Comparison of ENCODE assay signal across 21 cellular contexts in genomic region chr19:44660081-44660480, GRCh38. TPM values are rescaled to one million over a fixed set of nuclear protein-coding genes. Genes with fewer than 3 reads are reported as not detected.
DNase-seq lines count a peak whose midpoint lies in the region; ATAC-seq, FAIRE-seq and TF ChIP-seq lines count a peak whose summit lies in the region.
"Had no signal": no experiment of that assay in that cellular context is flagged by ENCODE, and none has a peak within 500 bp of the region (broad histone marks: within the 10 kb centered on the region; RNA-seq: fewer than 3 reads in every experiment).

No MANE protein-coding gene starts in this region.

- TF ChIP-seq CTCF in A549 (IDR thresholded peaks at IDR 0.05) = no peak
- no peak for TF ChIP-seq CTCF in RWPE1 (conservative IDR thresholded peaks at IDR 0.05; ENCODE audit: low read depth)
- TF ChIP-seq CTCF in hepatocyte (IDR thresholded peaks at IDR 0.05; ENCODE audit: poor library complexity) = no peak

- intact Hi-C loops in left ventricle myocardium superior (cut with micrococcal nuclease) = no loop called here

- H3K9me3 ChIP-seq in A549 (no peaks in the 10 kb centered on the region), hepatocyte (ENCODE audit: low read depth) (no peaks in the 10 kb centered on the region), T-helper 17 cell (ENCODE audit: control insufficient read depth, low read length, poor library complexity, severe bottlenecking) (no peaks in the 10 kb centered on the region)
- H3K9me3 ChIP-seq: BE2C, SJCRH30 had no signal

- no peak overlapping the region for H3K4me3 Mint-ChIP-seq in T-helper 17 cell
- H3K4me3 Mint-ChIP-seq: CD4-positive, alpha-beta T cell had no signal

- H3K27ac Mint-ChIP-seq in T-helper 17 cell = no peak overlapping the region
- H3K27ac Mint-ChIP-seq: CD4-positive, alpha-beta T cell had no signal

- no peak overlapping the region for H2AFZ ChIP-seq in hepatocyte

- no peaks in the 10 kb centered on the region for H4K20me1 ChIP-seq in hepatocyte (ENCODE audit: insufficient read depth, poor library complexity, severe bottlenecking)

- POLR2A ChIA-PET in A549 (lab: Yijun Ruan, JAX) = interaction anchor here (1.7 kb wide), 1 partner anchor 16 kb away, joined by 4 read pairs; the partner anchor contains the start of gene PVR
- POLR2A ChIA-PET in RWPE1 (lab: Yijun Ruan, JAX; ENCODE audit: low non-redundant PET) = no interaction called here

- no peaks in the 10 kb centered on the region for H3K36me3 Mint-ChIP-seq in T-helper 17 cell (ENCODE audit: low read depth)

- peaks cover 10% of the 10 kb centered on the region for H3K4me1 Mint-ChIP-seq in T-helper 17 cell

- H3K9me2 ChIP-seq in hepatocyte (replicated peaks; ENCODE audit: insufficient read depth) = no peaks in the 10 kb centered on the region

- no peaks in the 10 kb centered on the region for H3K79me2 ChIP-seq in hepatocyte

- no peak overlapping the region for H3K4me2 ChIP-seq in A549
- no peak overlapping the region for H3K4me2 ChIP-seq in hepatocyte

- H3K27me3 Mint-ChIP-seq in T-helper 17 cell = no peaks in the 10 kb centered on the region
- H3K27me3 Mint-ChIP-seq: CD4-positive, alpha-beta T cell had no signal

- no peak for TF ChIP-seq POLR2A in A549 (IDR thresholded peaks at IDR 0.05; ENCODE audit: low read length)

- H3K27ac ChIP-seq in A549 = peak overlapping the region in 1 of 2 experiments; percentile 77; a peak in 2 of 6 replicates
- peak overlapping the region; percentile 12; the same call in 1 of the 2 replicates for H3K27ac ChIP-seq in RWPE1
- H3K27ac ChIP-seq in hepatocyte = peak overlapping the region; percentile 4
- H3K27ac ChIP-seq: 22Rv1, SJCRH30 had no signal

- DNase-seq in A549 (ENCODE audit: low read depth in 1 of 2, low spot score in 1 of 2) (no peak), RWPE1 (ENCODE audit: low spot score) (no peak), hepatocyte (ENCODE audit: low spot score) (no peak), left ventricle myocardium superior (no peak), T-helper 17 cell (no peak)
- DNase-seq: BE2C; CD4-positive, alpha-beta T cell; DMS79 treated with DMSO at 0.1 percent for 48 hours; HCEC 1CT; KBM-7; MV-4-11; NCI-H1417; NCI-H1930; NCI-H2171 treated with DMSO at 0.1 percent for 48 hours; NCI-H748 treated with DMSO at 0.1 percent for 48 hours; OCI-M1; SJCRH30 had no signal

- H3K4me3 ChIP-seq in A549 (no peak overlapping the region), hepatocyte (no peak overlapping the region)
- H3K4me3 ChIP-seq: SJCRH30 had no signal

- H3K27me3 ChIP-seq in hepatocyte = no peaks in the 10 kb centered on the region
- H3K27me3 ChIP-seq: BE2C, SJCRH30 had no signal

- no peaks in the 10 kb centered on the region for H3K36me3 ChIP-seq in hepatocyte (replicated peaks; ENCODE audit: insufficient read depth, low read depth)

- 54% methylated on average over 4 of the region's 4 CpGs for WGBS in A549 (ENCODE audit: missing lambda C conversion rate)
- WGBS in hepatocyte (ENCODE audit: low lambda C conversion rate, missing lambda C conversion rate) = 87% methylated on average over 4 of the region's 4 CpGs

- TF ChIP-seq EP300 in A549 (IDR thresholded peaks at IDR 0.05) = no peak

- no peak for ATAC-seq in A549
- no peak for ATAC-seq in left ventricle myocardium superior
- ATAC-seq in T-helper 17 cell = no peak
- ATAC-seq in HG02870 (IDR thresholded peaks at IDR 0.05; ENCODE audit: unreplicated experiment) = no peak

- H3K4me1 ChIP-seq in A549 (peaks cover 30% of the 10 kb centered on the region), hepatocyte (ENCODE audit: insufficient read depth) (no peaks in the 10 kb centered on the region)
- H3K4me1 ChIP-seq: BE2C had no signal

- CTCF ChIA-PET in A549 (lab: Yijun Ruan, JAX) = interaction anchor here (0.7 to 13.8 kb wide), 13 partner anchors 16 to 111 kb away, joined by 3 to 180 read pairs (median 6); partner anchors contain the start of genes CEACAM19 and PVR
- CTCF ChIA-PET in RWPE1 (lab: Yijun Ruan, JAX) = no interaction called here

- FAIRE-seq in A549 (lab: Jason Lieb, UNC) = no peak

- TF ChIP-seq RAD21 in A549 (conservative IDR thresholded peaks at IDR 0.05 in 1 of 2, IDR thresholded peaks at IDR 0.05 in 1 of 2) = no peak

TF ChIP-seq in A549, 52 proteins besides CTCF, POLR2A, EP300 and RAD21:
- TF ChIP-seq JUN (IDR thresholded peaks at IDR 0.05) (peak in 1 of 2 experiments; percentile 7; a peak in 1 of 5 replicates), BCL3 (IDR thresholded peaks at IDR 0.05) (no peak), FOSL2 (IDR thresholded peaks at IDR 0.05) (no peak), FOSL2 (CRISPR knock-in tag; IDR thresholded peaks at IDR 0.05) (peak; percentile 35; the same call in 1 of the 2 replicates)

RNA-seq across cellular contexts. Expression of gene CEACAM19, which starts 11.2 kb away (rescaled TPM):
- 8.2 and 13.7 TPM in 2 replicates for polyA plus RNA-seq in A549 (2011; rRNA removed)
- 10.0 and 12.3 TPM in 2 replicates for polyA plus RNA-seq in A549 (2012; cell fraction: cytosol; rRNA removed)
- polyA plus RNA-seq in A549 (2012; cell fraction: nucleus; rRNA removed) = 75.3 and 87.9 TPM in 2 replicates
- 7.2 to 10.3 TPM (median 9.7 TPM) in 3 replicates for polyA plus RNA-seq in A549 (2017; fragmentation: RNase III; extraction: RNeasy Plus Mini Kit Qiagen cat#74134 plus additional on column Dnase treatment)
- polyA minus RNA-seq in A549 (2011; rRNA and poly(A)+ RNA removed) = 13.7 and 14.9 TPM in 2 replicates
- total RNA-seq in hepatocyte = 2.8 and 5.1 TPM in 2 replicates
- 4.9 and 5.6 TPM in 2 replicates for polyA plus RNA-seq in hepatocyte
- 4.2 TPM for total RNA-seq in left ventricle myocardium superior
- under 1 TPM; 0.27 to 0.39 TPM for total RNA-seq in T-helper 17 cell

RNA-seq across cellular contexts. Expression of gene PVR, which starts 16.4 kb away (rescaled TPM):
- polyA plus RNA-seq in A549 (2011; rRNA removed) (108 and 110 TPM in 2 replicates), A549 (2017; fragmentation: RNase III; extraction: RNeasy Plus Mini Kit Qiagen cat#74134 plus additional on column Dnase treatment) (86.2 to 98.1 TPM (median 90.3 TPM) in 3 replicates), hepatocyte (76.4 and 85.6 TPM in 2 replicates)
- 103 and 142 TPM in 2 replicates for polyA plus RNA-seq in A549 (2012; cell fraction: cytosol; rRNA removed)
- 163 and 226 TPM in 2 replicates for polyA plus RNA-seq in A549 (2012; cell fraction: nucleus; rRNA removed)
- 145 and 164 TPM in 2 replicates for polyA minus RNA-seq in A549 (2011; rRNA and poly(A)+ RNA removed)
- total RNA-seq in hepatocyte (123 and 124 TPM in 2 replicates), left ventricle myocardium superior (40.7 TPM), T-helper 17 cell (under 1 TPM; 0.70 to 0.94 TPM)

RNA-seq across cellular contexts. Expression of gene CEACAM16, which starts 38.9 kb away (rescaled TPM):
- polyA plus RNA-seq in A549 (2011; rRNA removed) = not detected in 2 replicates
- polyA plus RNA-seq in A549 (2012; cell fraction: cytosol; rRNA removed) = 0.03 TPM in 1 of 2 replicates, not detected in the other
- 0.34 and 0.50 TPM in 2 replicates for polyA plus RNA-seq in A549 (2012; cell fraction: nucleus; rRNA removed)
- 0.08 to 0.11 TPM in 2 of 3 replicates, not detected in the other for polyA plus RNA-seq in A549 (2017; fragmentation: RNase III; extraction: RNeasy Plus Mini Kit Qiagen cat#74134 plus additional on column Dnase treatment)
- polyA minus RNA-seq in A549 (2011; rRNA and poly(A)+ RNA removed) = 0.34 and 0.58 TPM in 2 replicates
- total RNA-seq in hepatocyte = 0.73 TPM in 1 of 2 replicates, not detected in the other
- polyA plus RNA-seq in hepatocyte = not detected in 2 replicates
- not detected for total RNA-seq in left ventricle myocardium superior
- not detected for total RNA-seq in T-helper 17 cell
- total RNA-seq: CD4-positive, alpha-beta T cell; G401; NCI-H460 had no signal

RNA-seq across cellular contexts. Expression of gene IGSF23, which starts 46.7 kb away (rescaled TPM):
- 0.14 and 0.29 TPM in 2 replicates for polyA plus RNA-seq in A549 (2011; rRNA removed)
- polyA plus RNA-seq in A549 (2012; cell fraction: cytosol; rRNA removed) = 0.29 TPM in 2 replicates
- 0.18 and 0.20 TPM in 2 replicates for polyA plus RNA-seq in A549 (2012; cell fraction: nucleus; rRNA removed)
- polyA plus RNA-seq in A549 (2017; fragmentation: RNase III; extraction: RNeasy Plus Mini Kit Qiagen cat#74134 plus additional on column Dnase treatment) = 0.35 to 0.45 TPM (median 0.42 TPM) in 3 replicates
- not detected in 2 replicates for polyA minus RNA-seq in A549 (2011; rRNA and poly(A)+ RNA removed)
- 2.1 TPM in 2 replicates for total RNA-seq in hepatocyte
- polyA plus RNA-seq in hepatocyte = 0.21 and 3.8 TPM in 2 replicates
- total RNA-seq in left ventricle myocardium superior = not detected
- total RNA-seq in T-helper 17 cell = not detected
- total RNA-seq: CD4-positive, alpha-beta T cell; G401; NCI-H460; SJCRH30 had no signal

Comparison
In these comparisons a context has a peak if more than half of its experiments do, and no peak if none do; other contexts are left out.
1. RNA of gene PVR, which starts 16.4 kb away (total RNA-seq): 123 to 124 TPM in hepatocyte and 40.7 TPM in left ventricle myocardium superior (single experiment); 0.70 to 0.94 TPM in T-helper 17 cell; every median in the first group is over 10 times any median in the second.